Comparison of ENCODE assay signal across 31 cellular contexts in genomic region chr14:29163109-29163508, GRCh38.
"Had no signal": no experiment of that assay in that cellular context is flagged by ENCODE, and none has a peak within 500 bp of the region (broad histone marks: within the 10 kb centered on the region; RNA-seq: fewer than 3 reads in every experiment).

No MANE protein-coding gene starts in this region.

- H3K27ac ChIP-seq: ascending aorta, cardiac muscle cell, VCaP had no signal

- H3K4me3 ChIP-seq: ascending aorta, cardiac muscle cell had no signal

- H3K36me3 ChIP-seq: ascending aorta, cardiac muscle cell had no signal

- H3K27me3 ChIP-seq: ascending aorta, cardiac muscle cell had no signal

- H3K9me3 ChIP-seq: ascending aorta had no signal

- FAIRE-seq: bronchial epithelial cell, TTC549 had no signal

- ATAC-seq: activated CD4-positive, alpha-beta T cell treated with anti-CD3 and anti-CD28 coated beads for 36 hours; activated CD4-positive, CD25-positive, alpha-beta regulatory T cell treated with anti-CD3 and anti-CD28 coated beads, Interleukin-2, amount 50 U/mL, for 24 hours; activated CD8-positive, alpha-beta memory T cell treated with anti-CD3 and anti-CD28 coated beads, Interleukin-2, amount 10 ng/mL, durations not matched to agents 7 days and 5 days; activated CD8-positive, alpha-beta T cell treated with anti-CD3 and anti-CD28 coated beads, Interleukin-2, amount 10 ng/mL, durations not matched to agents 7 days and 5 days; activated naive CD8-positive, alpha-beta T cell treated with anti-CD3 and anti-CD28 coated beads, Interleukin-2, amount 50 U/mL, for 24 hours had no signal

- H3K4me1 ChIP-seq: ascending aorta had no signal

- DNase-seq: activated CD4-positive, alpha-beta memory T cell treated with anti-CD3 and anti-CD28 coated beads, Interleukin-2, amount 10 ng/mL, durations not matched to agents 7 days and 5 days; activated CD4-positive, alpha-beta T cell treated with anti-CD3 and anti-CD28 coated beads for 1 hour; activated CD4-positive, alpha-beta T cell treated with anti-CD3 and anti-CD28 coated beads for 36 hours; activated CD4-positive, alpha-beta T cell treated with anti-CD3 and anti-CD28 coated beads for 48 hours; activated CD4-positive, alpha-beta T cell treated with anti-CD3 and anti-CD28 coated beads, Interleukin-2, amount 10 ng/mL, durations not matched to agents 7 days and 5 days; activated CD4-positive, alpha-beta T cell treated with anti-CD3 and anti-CD28 coated beads, Interleukin-2, amount 50 U/mL, for 48 hours; activated CD4-positive, CD25-positive, alpha-beta regulatory T cell; activated CD8-positive, alpha-beta memory T cell treated with anti-CD3 and anti-CD28 coated beads for 24 hours; activated CD8-positive, alpha-beta memory T cell treated with anti-CD3 and anti-CD28 coated beads, Interleukin-2, amount 10 ng/mL, durations not matched to agents 7 days and 5 days; activated CD8-positive, alpha-beta memory T cell treated with anti-CD3 and anti-CD28 coated beads, Interleukin-2, amount 50 U/mL, for 48 hours; activated CD8-positive, alpha-beta T cell treated with anti-CD3 and anti-CD28 coated beads, Interleukin-2, amount 10 ng/mL, durations not matched to agents 7 days and 5 days; activated effector memory CD4-positive, alpha-beta T cell treated with Interleukin-2 at 50 U/mL for 16 hours; activated gamma-delta T cell; activated naive CD4-positive, alpha-beta T cell treated with anti-CD3 and anti-CD28 coated beads, Interleukin-2, amount 10 ng/mL, durations not matched to agents 7 days and 5 days; activated naive CD4-positive, alpha-beta T cell treated with Interleukin-2 at 50 U/mL for 16 hours; activated naive CD8-positive, alpha-beta T cell treated with anti-CD3 and anti-CD28 coated beads, Interleukin-2, amount 10 ng/mL, durations not matched to agents 7 days and 5 days; activated naive CD8-positive, alpha-beta T cell treated with anti-CD3 and anti-CD28 coated beads, Interleukin-2, amount 50 U/mL, for 24 hours; activated T-cell treated with anti-CD3 and anti-CD28 coated beads, Interleukin-2, amount 50 U/mL, for 24 hours; activated T-cell treated with anti-CD3 and anti-CD28 coated beads, Interleukin-2, amount 50 U/mL, for 48 hours; amygdala; anterior cingulate cortex; caudate nucleus; cerebellar nuclear complex; T-helper 2 cell; T-helper 9 cell had no signal
